8 cellular contexts compared by ENCODE assay signal in genomic region chr5:111756701-111757581, GRCh38.
DNase-seq lines count a peak whose midpoint lies in the region; ATAC-seq and TF ChIP-seq lines count a peak whose summit lies in the region.

NREP (minus strand) TSS chr5:111757194; CDS start chr5:111755772, 1,422 bp downstream.

- H3K27ac ChIP-seq in VCaP: peak within 1 kb of the TSS; percentile 99

- peak within 1 kb of the TSS; percentile 76 for H3K4me3 Mint-ChIP-seq in central memory CD8-positive, alpha-beta T cell

- no peak within 1 kb of the TSS for H3K27ac Mint-ChIP-seq in central memory CD8-positive, alpha-beta T cell (ENCODE audit: low read depth)

- H3K4me1 Mint-ChIP-seq in central memory CD8-positive, alpha-beta T cell: peaks cover 12% of the 10 kb centered on the region

- peak; percentile 60 for ATAC-seq in GM18870 (IDR thresholded peaks at IDR 0.05; ENCODE audit: unreplicated experiment)
- ATAC-seq in HG03139 (IDR thresholded peaks at IDR 0.05; ENCODE audit: unreplicated experiment): peak; percentile 45
- peak; percentile 69 for ATAC-seq in central memory CD8-positive, alpha-beta T cell (replicated peaks; ENCODE audit: extremely low read depth, poor library complexity, severe bottlenecking)

- POLR2A ChIA-PET in AG04449 (lab: Yijun Ruan, JAX): interaction anchor here (0.6 to 2.8 kb wide), 25 partner anchors 8 to 1816 kb away, joined by 3 to 18 read pairs (median 5); no protein-coding TSS in a partner anchor

- peaks cover 4% of the 10 kb centered on the region for H3K36me3 Mint-ChIP-seq in central memory CD8-positive, alpha-beta T cell (ENCODE audit: insufficient read depth)

- CTCF ChIA-PET in AG04449 (lab: Yijun Ruan, JAX): interaction anchor here (0.6 to 2.1 kb wide), 11 partner anchors 9 to 389 kb away, joined by 3 to 7 read pairs (median 4); no protein-coding TSS in a partner anchor

- peak; percentile 91 for DNase-seq in AG04449 (ENCODE audit: low read depth, low spot score)
- peak; percentile 81 for DNase-seq in NCI-H2171 treated with DMSO at 0.1 percent for 48 hours (lab: John Stamatoyannopoulos, UW)
- DNase-seq in central memory CD8-positive, alpha-beta T cell (ENCODE audit: low spot score in 2 of 2): peak; percentile 35 to 43
- peak; percentile 94 for DNase-seq in islet precursor cell
- peak; percentile 53 to 67 for DNase-seq in stimulated activated CD4-positive, alpha-beta T cell treated with anti-CD3 and anti-CD28 coated beads, Interleukin-12 subunit alpha, Interleukin-12 subunit beta, amount 100 ng/mL, for 24 hours (ENCODE audit: low read depth in 2 of 2)

- TF ChIP-seq CTCF in AG04449 (IDR thresholded peaks at IDR 0.05; ENCODE audit: insufficient read depth, low read length, missing control alignments): peak; percentile 71
- peak; percentile 48 for TF ChIP-seq CTCF in VCaP (conservative IDR thresholded peaks at IDR 0.05)

- H3K9me3 Mint-ChIP-seq in central memory CD8-positive, alpha-beta T cell: no peaks in the 10 kb centered on the region

- H3K4me3 ChIP-seq in AG04449 (ENCODE audit: low read depth, low read length): peak within 1 kb of the TSS; percentile 74

- H3K27me3 Mint-ChIP-seq in central memory CD8-positive, alpha-beta T cell: peaks cover 48% of the 10 kb centered on the region

Comparison
In these comparisons a context has a peak if more than half of its experiments do, and no peak if none do; other contexts are left out.
1. Peak in every context shown above with its lines: DNase-seq, ATAC-seq, H3K4me3 ChIP-seq and H3K27ac ChIP-seq.
2. DNase-seq: peak in every context shown above with its lines; median percentile 94 in islet precursor cell; 91 in AG04449; 81 in NCI-H2171 treated with DMSO at 0.1 percent for 48 hours; 60 in stimulated activated CD4-positive, alpha-beta T cell treated with anti-CD3 and anti-CD28 coated beads, Interleukin-12 subunit alpha, Interleukin-12 subunit beta, amount 100 ng/mL, for 24 hours; 39 in central memory CD8-positive, alpha-beta T cell.